ENCODE assay signal across 12 cellular contexts in the genomic region with DNA sequence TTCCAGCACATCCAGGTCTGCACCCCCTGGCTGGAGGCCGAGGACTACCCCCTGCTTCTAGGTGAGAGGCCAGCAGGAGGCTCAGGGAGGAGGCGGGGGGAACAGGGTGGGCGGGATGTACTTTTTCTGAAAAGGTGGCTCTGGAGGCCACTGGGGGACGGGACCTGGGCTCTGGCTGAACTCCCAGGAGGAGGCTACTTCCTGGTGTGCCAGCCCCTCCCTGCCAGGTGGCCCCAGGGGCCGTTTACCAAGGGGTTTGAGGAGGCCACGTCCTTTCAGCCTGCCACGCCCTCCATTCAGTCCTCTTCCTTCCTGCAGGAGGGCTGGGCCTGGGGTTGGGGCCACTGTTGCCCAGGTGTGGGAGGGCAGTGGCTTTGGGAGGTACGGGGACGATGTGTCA. TPM values are rescaled to one million over a fixed set of nuclear protein-coding genes. Genes with fewer than 3 reads are reported as not detected.
"Had no signal": no experiment of that assay in that cellular context is flagged by ENCODE, and none has a peak within 500 bp of the region (broad histone marks: within the 10 kb centered on the region; RNA-seq: fewer than 3 reads in every experiment).

No MANE protein-coding gene starts in this region.

RNA-seq across cellular contexts. Expression of a gene that starts 15.2 kb away (rescaled TPM):
- total RNA-seq: activated CD4-positive, alpha-beta memory T cell treated with anti-CD3 and anti-CD28 coated beads, Interleukin-2, amount 10 ng/mL, durations not matched to agents 7 days and 5 days; activated CD4-positive, alpha-beta T cell treated with anti-CD3 and anti-CD28 coated beads for 36 hours; activated CD4-positive, alpha-beta T cell treated with anti-CD3 and anti-CD28 coated beads, Interleukin-2, amount 10 ng/mL, durations not matched to agents 7 days and 5 days; activated CD8-positive, alpha-beta memory T cell treated with anti-CD3 and anti-CD28 coated beads, Interleukin-2, amount 10 ng/mL, durations not matched to agents 7 days and 5 days; activated CD8-positive, alpha-beta T cell treated with anti-CD3 and anti-CD28 coated beads, Interleukin-2, amount 10 ng/mL, durations not matched to agents 7 days and 5 days; activated naive CD8-positive, alpha-beta T cell treated with anti-CD3 and anti-CD28 coated beads, Interleukin-2, amount 10 ng/mL, durations not matched to agents 7 days and 5 days; activated T-helper 2 cell treated with anti-CD3 and anti-CD28 coated beads, Interferon-gamma antibody, Interleukin-2, Interleukin-4, amounts not matched to agents 10 μg/mL and 5 μg/mL and 100 μg/mL, durations not matched to agents 14 hours and 24 hours and 36 hours; bronchial epithelial cell; cardiac muscle cell; T-helper 1 cell treated with Interleukin-12 subunit alpha and Interleukin-12 subunit beta and Interleukin-4 antibody, amounts not matched to agents 30 ng/mL and 1 ng/mL, for 36 hours; T-helper 17 cell; T-helper 2 cell treated with Interferon-gamma antibody and Interleukin-4, amounts not matched to agents 100 ng/mL and 5 ng/mL, for 36 hours had no signal
